8 cellular contexts compared by ENCODE assay signal in genomic region chr12:130870442-130871285, GRCh38. TPM values are rescaled to one million over a fixed set of nuclear protein-coding genes. Genes with fewer than 3 reads are reported as not detected.
A peak's percentile ranks its signal among the peaks of the same experiment; 100 is the strongest.
DNase-seq lines count a peak whose midpoint lies in the region; ATAC-seq and TF ChIP-seq lines count a peak whose summit lies in the region.

No MANE protein-coding gene starts in this region.

- H3K9me3 Mint-ChIP-seq in activated CD8-positive, alpha-beta T cell treated with anti-CD3 and anti-CD28 coated beads for 36 hours = peaks cover 1% of the 10 kb centered on the region
- peaks cover 1% of the 10 kb centered on the region for H3K9me3 Mint-ChIP-seq in memory B cell

- H3K4me1 Mint-ChIP-seq in activated CD8-positive, alpha-beta T cell treated with anti-CD3 and anti-CD28 coated beads for 36 hours (ENCODE audit: low read depth) = peaks cover 41% of the 10 kb centered on the region
- H3K4me1 Mint-ChIP-seq in memory B cell = peaks cover 23% of the 10 kb centered on the region

- peak overlapping the region; percentile 98 for H3K27ac Mint-ChIP-seq in activated CD8-positive, alpha-beta T cell treated with anti-CD3 and anti-CD28 coated beads for 36 hours
- peak overlapping the region; percentile 92 for H3K27ac Mint-ChIP-seq in memory B cell

- POLR2A ChIA-PET in activated CD8-positive, alpha-beta T cell treated with anti-CD3 and anti-CD28 coated beads for 36 hours (lab: Charles Lee) = interaction anchor here (0.8 to 2.5 kb wide), 10 partner anchors 8 to 94 kb away, joined by 3 to 15 read pairs (median 4); partner anchors contain the start of gene STX2

- peaks cover 39% of the 10 kb centered on the region for H3K36me3 Mint-ChIP-seq in activated CD8-positive, alpha-beta T cell treated with anti-CD3 and anti-CD28 coated beads for 36 hours (ENCODE audit: low read depth)
- peaks cover 16% of the 10 kb centered on the region for H3K36me3 Mint-ChIP-seq in memory B cell

- DNase-seq in NCI-H2227 (lab: John Stamatoyannopoulos, UW; ENCODE audit: unreplicated experiment) (peak; percentile 31), NCI-H2227 treated with DMSO at 0.1 percent for 48 hours (lab: John Stamatoyannopoulos, UW) (no peak), NCI-H460 (ENCODE audit: extremely low read depth, low read depth) (peak; percentile 97), memory B cell (ENCODE audit: low spot score in 2 of 2) (peak; percentile 54 to 67)
- DNase-seq in activated CD8-positive, alpha-beta T cell treated with anti-CD3 and anti-CD28 coated beads for 36 hours = peak; percentile 88
- DNase-seq in effector CD4-positive, alpha-beta T cell = peak; percentile 51
- peak; percentile 47 to 71 (median 56) for DNase-seq in stimulated activated CD4-positive, alpha-beta T cell treated with anti-CD3 and anti-CD28 coated beads, TNF-alpha, amount 100 ng/mL, for 48 hours (ENCODE audit: low read depth in 3 of 3)

- intact Hi-C loops in activated CD8-positive, alpha-beta T cell treated with anti-CD3 and anti-CD28 coated beads for 36 hours (cut with micrococcal nuclease) = loop anchor here (5.0 kb wide), 1 partner anchor 33 kb away; the partner anchor contains the start of gene STX2

- H3K27me3 Mint-ChIP-seq in activated CD8-positive, alpha-beta T cell treated with anti-CD3 and anti-CD28 coated beads for 36 hours = no peaks in the 10 kb centered on the region
- H3K27me3 Mint-ChIP-seq in memory B cell = no peaks in the 10 kb centered on the region

- TF ChIP-seq CTCF in activated CD8-positive, alpha-beta T cell treated with anti-CD3 and anti-CD28 coated beads for 36 hours (IDR thresholded peaks at IDR 0.05) = peak; percentile 72

- peak overlapping the region; percentile 87 for H3K4me3 Mint-ChIP-seq in activated CD8-positive, alpha-beta T cell treated with anti-CD3 and anti-CD28 coated beads for 36 hours
- H3K4me3 Mint-ChIP-seq in memory B cell = peak overlapping the region; percentile 78

- CTCF ChIA-PET in activated CD8-positive, alpha-beta T cell treated with anti-CD3 and anti-CD28 coated beads for 36 hours (lab: Charles Lee) = interaction anchor here (0.9 to 1.7 kb wide), 5 partner anchors 11 to 54 kb away, joined by 3 to 21 read pairs (median 3); no protein-coding TSS in a partner anchor

- ATAC-seq in HG02759 (IDR thresholded peaks at IDR 0.05; ENCODE audit: unreplicated experiment) (peak; percentile 45), memory B cell (ENCODE audit: low read depth) (peak; percentile 61)
- peak; percentile 71 for ATAC-seq in activated CD8-positive, alpha-beta T cell treated with anti-CD3 and anti-CD28 coated beads for 36 hours

RNA-seq across cellular contexts. Expression of gene RAN, which starts 1.2 kb away (rescaled TPM):
- total RNA-seq in NCI-H460 (2014; rRNA removed; shearing (Covaris generic)) = 2,323 and 2,507 TPM in 2 replicates
- polyA plus RNA-seq in NCI-H460 (2014; cell fraction: nucleus; rRNA removed) = 620 and 789 TPM in 2 replicates
- 1,000 to 10,000 TPM; 2,177 to 2,247 TPM for total RNA-seq in activated CD8-positive, alpha-beta T cell treated with anti-CD3 and anti-CD28 coated beads for 36 hours

RNA-seq across cellular contexts. Expression of gene STX2, which starts 31.6 kb away (rescaled TPM):
- 36.3 and 40.6 TPM in 2 replicates for total RNA-seq in NCI-H460 (2014; rRNA removed; shearing (Covaris generic))
- polyA plus RNA-seq in NCI-H460 (2014; cell fraction: nucleus; rRNA removed) = 62.9 and 80.6 TPM in 2 replicates
- 10 to 100 TPM; 11.8 to 12.4 TPM for total RNA-seq in activated CD8-positive, alpha-beta T cell treated with anti-CD3 and anti-CD28 coated beads for 36 hours
